1 cellular context compared by ENCODE assay signal in the genomic region with DNA sequence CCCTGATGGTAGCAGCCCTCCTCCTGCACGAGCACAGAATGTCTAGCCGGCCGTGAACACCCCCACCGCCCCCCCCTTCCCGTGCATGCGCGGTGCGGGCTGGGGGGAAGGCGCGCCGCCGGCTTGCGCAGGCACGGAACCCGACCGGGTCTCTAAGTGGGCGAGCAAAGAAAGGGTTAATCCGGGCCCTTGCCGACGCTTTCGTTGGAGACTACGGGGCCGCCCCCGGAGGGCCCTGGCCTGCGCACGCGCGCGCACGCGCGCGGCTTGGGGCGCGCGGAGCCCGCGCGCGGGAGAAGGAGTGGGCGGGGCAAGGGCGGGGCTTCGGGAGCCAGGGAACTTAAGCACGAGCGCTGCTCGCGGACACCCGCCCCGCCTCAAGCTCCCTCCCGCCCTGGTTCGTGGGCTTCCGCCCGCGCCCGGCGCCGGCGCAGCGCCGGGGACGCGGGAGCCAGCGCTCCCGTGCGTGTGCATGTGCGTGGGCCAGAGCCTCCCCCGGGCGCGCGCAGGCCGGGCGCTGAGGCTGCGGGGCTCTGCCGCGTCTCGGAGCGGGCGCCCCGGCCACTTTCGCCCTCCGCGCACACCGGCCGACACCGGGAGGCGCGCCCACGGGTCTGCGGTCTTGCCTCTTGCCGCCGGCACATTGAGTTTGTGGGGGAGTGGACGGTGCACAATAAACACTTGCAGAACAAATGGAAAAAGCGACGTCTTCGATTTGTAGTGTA.
TF ChIP-seq lines count a peak whose summit lies in the region.

No MANE protein-coding gene starts in this region.

TF ChIP-seq in K562, 482 proteins besides CTCF, POLR2A, EP300 and RAD21 (continued from another document and continues in another):
- TF ChIP-seq, protein P1, sequence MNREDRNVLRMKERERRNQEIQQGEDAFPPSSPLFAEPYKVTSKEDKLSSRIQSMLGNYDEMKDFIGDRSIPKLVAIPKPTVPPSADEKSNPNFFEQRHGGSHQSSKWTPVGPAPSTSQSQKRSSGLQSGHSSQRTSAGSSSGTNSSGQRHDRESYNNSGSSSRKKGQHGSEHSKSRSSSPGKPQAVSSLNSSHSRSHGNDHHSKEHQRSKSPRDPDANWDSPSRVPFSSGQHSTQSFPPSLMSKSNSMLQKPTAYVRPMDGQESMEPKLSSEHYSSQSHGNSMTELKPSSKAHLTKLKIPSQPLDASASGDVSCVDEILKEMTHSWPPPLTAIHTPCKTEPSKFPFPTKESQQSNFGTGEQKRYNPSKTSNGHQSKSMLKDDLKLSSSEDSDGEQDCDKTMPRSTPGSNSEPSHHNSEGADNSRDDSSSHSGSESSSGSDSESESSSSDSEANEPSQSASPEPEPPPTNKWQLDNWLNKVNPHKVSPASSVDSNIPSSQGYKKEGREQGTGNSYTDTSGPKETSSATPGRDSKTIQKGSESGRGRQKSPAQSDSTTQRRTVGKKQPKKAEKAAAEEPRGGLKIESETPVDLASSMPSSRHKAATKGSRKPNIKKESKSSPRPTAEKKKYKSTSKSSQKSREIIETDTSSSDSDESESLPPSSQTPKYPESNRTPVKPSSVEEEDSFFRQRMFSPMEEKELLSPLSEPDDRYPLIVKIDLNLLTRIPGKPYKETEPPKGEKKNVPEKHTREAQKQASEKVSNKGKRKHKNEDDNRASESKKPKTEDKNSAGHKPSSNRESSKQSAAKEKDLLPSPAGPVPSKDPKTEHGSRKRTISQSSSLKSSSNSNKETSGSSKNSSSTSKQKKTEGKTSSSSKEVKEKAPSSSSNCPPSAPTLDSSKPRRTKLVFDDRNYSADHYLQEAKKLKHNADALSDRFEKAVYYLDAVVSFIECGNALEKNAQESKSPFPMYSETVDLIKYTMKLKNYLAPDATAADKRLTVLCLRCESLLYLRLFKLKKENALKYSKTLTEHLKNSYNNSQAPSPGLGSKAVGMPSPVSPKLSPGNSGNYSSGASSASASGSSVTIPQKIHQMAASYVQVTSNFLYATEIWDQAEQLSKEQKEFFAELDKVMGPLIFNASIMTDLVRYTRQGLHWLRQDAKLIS (CRISPR knock-in tag; IDR thresholded peaks at IDR 0.05): no peak; the same call in 1 of the 2 replicates
- TF ChIP-seq, protein P2, sequence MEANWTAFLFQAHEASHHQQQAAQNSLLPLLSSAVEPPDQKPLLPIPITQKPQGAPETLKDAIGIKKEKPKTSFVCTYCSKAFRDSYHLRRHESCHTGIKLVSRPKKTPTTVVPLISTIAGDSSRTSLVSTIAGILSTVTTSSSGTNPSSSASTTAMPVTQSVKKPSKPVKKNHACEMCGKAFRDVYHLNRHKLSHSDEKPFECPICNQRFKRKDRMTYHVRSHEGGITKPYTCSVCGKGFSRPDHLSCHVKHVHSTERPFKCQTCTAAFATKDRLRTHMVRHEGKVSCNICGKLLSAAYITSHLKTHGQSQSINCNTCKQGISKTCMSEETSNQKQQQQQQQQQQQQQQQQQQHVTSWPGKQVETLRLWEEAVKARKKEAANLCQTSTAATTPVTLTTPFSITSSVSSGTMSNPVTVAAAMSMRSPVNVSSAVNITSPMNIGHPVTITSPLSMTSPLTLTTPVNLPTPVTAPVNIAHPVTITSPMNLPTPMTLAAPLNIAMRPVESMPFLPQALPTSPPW (CRISPR knock-in tag; IDR thresholded peaks at IDR 0.05): peak; percentile 93
- TF ChIP-seq, protein P3, sequence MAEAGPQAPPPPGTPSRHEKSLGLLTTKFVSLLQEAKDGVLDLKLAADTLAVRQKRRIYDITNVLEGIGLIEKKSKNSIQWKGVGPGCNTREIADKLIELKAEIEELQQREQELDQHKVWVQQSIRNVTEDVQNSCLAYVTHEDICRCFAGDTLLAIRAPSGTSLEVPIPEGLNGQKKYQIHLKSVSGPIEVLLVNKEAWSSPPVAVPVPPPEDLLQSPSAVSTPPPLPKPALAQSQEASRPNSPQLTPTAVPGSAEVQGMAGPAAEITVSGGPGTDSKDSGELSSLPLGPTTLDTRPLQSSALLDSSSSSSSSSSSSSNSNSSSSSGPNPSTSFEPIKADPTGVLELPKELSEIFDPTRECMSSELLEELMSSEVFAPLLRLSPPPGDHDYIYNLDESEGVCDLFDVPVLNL (CRISPR knock-in tag; IDR thresholded peaks at IDR 0.05; ENCODE audit: low read depth): no peak
- peak; percentile 41 for TF ChIP-seq ZNF444 (CRISPR knock-in tag; IDR thresholded peaks at IDR 0.05)
- TF ChIP-seq TEAD4 (IDR thresholded peaks at IDR 0.05; ENCODE audit: low read length): no peak
- TF ChIP-seq TEAD4 (CRISPR knock-in tag; IDR thresholded peaks at IDR 0.05; ENCODE audit: borderline replicate concordance): no peak
- peak; percentile 83 for TF ChIP-seq EGR1 (conservative IDR thresholded peaks at IDR 0.05)
- TF ChIP-seq, protein P4, sequence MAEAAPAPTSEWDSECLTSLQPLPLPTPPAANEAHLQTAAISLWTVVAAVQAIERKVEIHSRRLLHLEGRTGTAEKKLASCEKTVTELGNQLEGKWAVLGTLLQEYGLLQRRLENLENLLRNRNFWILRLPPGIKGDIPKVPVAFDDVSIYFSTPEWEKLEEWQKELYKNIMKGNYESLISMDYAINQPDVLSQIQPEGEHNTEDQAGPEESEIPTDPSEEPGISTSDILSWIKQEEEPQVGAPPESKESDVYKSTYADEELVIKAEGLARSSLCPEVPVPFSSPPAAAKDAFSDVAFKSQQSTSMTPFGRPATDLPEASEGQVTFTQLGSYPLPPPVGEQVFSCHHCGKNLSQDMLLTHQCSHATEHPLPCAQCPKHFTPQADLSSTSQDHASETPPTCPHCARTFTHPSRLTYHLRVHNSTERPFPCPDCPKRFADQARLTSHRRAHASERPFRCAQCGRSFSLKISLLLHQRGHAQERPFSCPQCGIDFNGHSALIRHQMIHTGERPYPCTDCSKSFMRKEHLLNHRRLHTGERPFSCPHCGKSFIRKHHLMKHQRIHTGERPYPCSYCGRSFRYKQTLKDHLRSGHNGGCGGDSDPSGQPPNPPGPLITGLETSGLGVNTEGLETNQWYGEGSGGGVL (CRISPR knock-in tag; IDR thresholded peaks at IDR 0.05): no peak
- no peak for TF ChIP-seq MED1 (CRISPR knock-in tag; IDR thresholded peaks at IDR 0.05; ENCODE audit: borderline replicate concordance)
- TF ChIP-seq ESRRA (IDR thresholded peaks at IDR 0.05; ENCODE audit: borderline replicate concordance, low read depth): no peak
- TF ChIP-seq ZNF589 (CRISPR knock-in tag; IDR thresholded peaks at IDR 0.05; ENCODE audit: low read depth): peak; percentile 99
- no peak for TF ChIP-seq NCOA6 (IDR thresholded peaks at IDR 0.05)
- TF ChIP-seq HDAC3 (IDR thresholded peaks at IDR 0.05; ENCODE audit: borderline replicate concordance, partially characterized antibody): no peak
- TF ChIP-seq SRSF7 (optimal IDR thresholded peaks at IDR 0.05; ENCODE audit: low read depth, low read length): no peak
- no peak for TF ChIP-seq KAT8 (IDR thresholded peaks at IDR 0.05; ENCODE audit: low read depth)
- peak; percentile 98 for TF ChIP-seq ZNF740 (CRISPR knock-in tag; IDR thresholded peaks at IDR 0.05)
- peak in 1 of 2 experiments; percentile 99; a peak in 2 of 4 replicates for TF ChIP-seq ZNF740 (tag; IDR thresholded peaks at IDR 0.05)
- no peak for TF ChIP-seq ZSCAN29 (IDR thresholded peaks at IDR 0.05)
- TF ChIP-seq, protein P5, sequence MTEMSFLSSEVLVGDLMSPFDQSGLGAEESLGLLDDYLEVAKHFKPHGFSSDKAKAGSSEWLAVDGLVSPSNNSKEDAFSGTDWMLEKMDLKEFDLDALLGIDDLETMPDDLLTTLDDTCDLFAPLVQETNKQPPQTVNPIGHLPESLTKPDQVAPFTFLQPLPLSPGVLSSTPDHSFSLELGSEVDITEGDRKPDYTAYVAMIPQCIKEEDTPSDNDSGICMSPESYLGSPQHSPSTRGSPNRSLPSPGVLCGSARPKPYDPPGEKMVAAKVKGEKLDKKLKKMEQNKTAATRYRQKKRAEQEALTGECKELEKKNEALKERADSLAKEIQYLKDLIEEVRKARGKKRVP (CRISPR knock-in tag; IDR thresholded peaks at IDR 0.05): peak; percentile 63
- no peak for TF ChIP-seq BCL6 (CRISPR knock-in tag; IDR thresholded peaks at IDR 0.05)
- TF ChIP-seq ZNF764 (CRISPR knock-in tag; IDR thresholded peaks at IDR 0.05; ENCODE audit: low read depth): no peak
- TF ChIP-seq JUN (IDR thresholded peaks at IDR 0.05; ENCODE audit: borderline replicate concordance, low read depth, low read length): no peak
- no peak for TF ChIP-seq JUN (CRISPR knock-in tag; IDR thresholded peaks at IDR 0.05; ENCODE audit: borderline replicate concordance)
- TF ChIP-seq HINFP (tag; conservative IDR thresholded peaks at IDR 0.05; ENCODE audit: low read depth): no peak
- no peak for TF ChIP-seq ZNF140 (CRISPR knock-in tag; IDR thresholded peaks at IDR 0.05)
- TF ChIP-seq ZNF133 (CRISPR knock-in tag; IDR thresholded peaks at IDR 0.05): no peak
- TF ChIP-seq NR1H2 (CRISPR knock-in tag; IDR thresholded peaks at IDR 0.05): 0 out of 2 replicates have a peak, but pooled peaks have one; percentile 6
- 0 out of 2 replicates have a peak, but pooled peaks have one; percentile 39 for TF ChIP-seq ATF7 (IDR thresholded peaks at IDR 0.05)
- no peak for TF ChIP-seq CBX2 (IDR thresholded peaks at IDR 0.05; ENCODE audit: insufficient read depth, low read length, poor library complexity, severe bottlenecking)
- no peak for TF ChIP-seq IRF2 (CRISPR knock-in tag; IDR thresholded peaks at IDR 0.05)
- no peak for TF ChIP-seq SRSF1 (IDR thresholded peaks at IDR 0.05; ENCODE audit: low read depth, low read length)
- TF ChIP-seq HDAC1 (IDR thresholded peaks at IDR 0.05): no peak
- TF ChIP-seq PML (IDR thresholded peaks at IDR 0.05; ENCODE audit: low read length): peak; percentile 30; the same call in 1 of the 2 replicates
- no peak for TF ChIP-seq MCM7 (IDR thresholded peaks at IDR 0.05)
- no peak; the same call in 1 of the 2 replicates for TF ChIP-seq PHB (CRISPR knock-in tag; IDR thresholded peaks at IDR 0.05)
- TF ChIP-seq, protein P6, sequence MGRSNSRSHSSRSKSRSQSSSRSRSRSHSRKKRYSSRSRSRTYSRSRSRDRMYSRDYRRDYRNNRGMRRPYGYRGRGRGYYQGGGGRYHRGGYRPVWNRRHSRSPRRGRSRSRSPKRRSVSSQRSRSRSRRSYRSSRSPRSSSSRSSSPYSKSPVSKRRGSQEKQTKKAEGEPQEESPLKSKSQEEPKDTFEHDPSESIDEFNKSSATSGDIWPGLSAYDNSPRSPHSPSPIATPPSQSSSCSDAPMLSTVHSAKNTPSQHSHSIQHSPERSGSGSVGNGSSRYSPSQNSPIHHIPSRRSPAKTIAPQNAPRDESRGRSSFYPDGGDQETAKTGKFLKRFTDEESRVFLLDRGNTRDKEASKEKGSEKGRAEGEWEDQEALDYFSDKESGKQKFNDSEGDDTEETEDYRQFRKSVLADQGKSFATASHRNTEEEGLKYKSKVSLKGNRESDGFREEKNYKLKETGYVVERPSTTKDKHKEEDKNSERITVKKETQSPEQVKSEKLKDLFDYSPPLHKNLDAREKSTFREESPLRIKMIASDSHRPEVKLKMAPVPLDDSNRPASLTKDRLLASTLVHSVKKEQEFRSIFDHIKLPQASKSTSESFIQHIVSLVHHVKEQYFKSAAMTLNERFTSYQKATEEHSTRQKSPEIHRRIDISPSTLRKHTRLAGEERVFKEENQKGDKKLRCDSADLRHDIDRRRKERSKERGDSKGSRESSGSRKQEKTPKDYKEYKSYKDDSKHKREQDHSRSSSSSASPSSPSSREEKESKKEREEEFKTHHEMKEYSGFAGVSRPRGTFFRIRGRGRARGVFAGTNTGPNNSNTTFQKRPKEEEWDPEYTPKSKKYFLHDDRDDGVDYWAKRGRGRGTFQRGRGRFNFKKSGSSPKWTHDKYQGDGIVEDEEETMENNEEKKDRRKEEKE (IDR thresholded peaks at IDR 0.05; ENCODE audit: borderline replicate concordance in 1 of 2, control insufficient read depth in 1 of 2, low read depth in 2 of 2, low read length in 1 of 2): no peak
- no peak for TF ChIP-seq FOS (IDR thresholded peaks at IDR 0.05; ENCODE audit: extremely low read depth, insufficient read length)
- TF ChIP-seq ZMIZ1 (IDR thresholded peaks at IDR 0.05; ENCODE audit: low read depth in 2 of 2, low read length in 2 of 2): peak in 1 of 2 experiments; percentile 35; a peak in 1 of 4 replicates
- peak; percentile 90 for TF ChIP-seq GTF2E2 (tag; IDR thresholded peaks at IDR 0.05)
- TF ChIP-seq MIER1 (IDR thresholded peaks at IDR 0.05; ENCODE audit: low read depth): no peak
- TF ChIP-seq RBBP5 (IDR thresholded peaks at IDR 0.05; ENCODE audit: borderline replicate concordance, insufficient read depth, low read length, poor library complexity, severe bottlenecking): peak; percentile 76
- peak; percentile 47 for TF ChIP-seq TAF1 (IDR thresholded peaks at IDR 0.05; ENCODE audit: control insufficient read depth, extremely low read depth, insufficient read depth, low read length, severe bottlenecking)
- peak; percentile 92 for TF ChIP-seq BACH1 (tag; IDR thresholded peaks at IDR 0.05)
